ENCODE assay signal across 20 cellular contexts in genomic region chr19:57398868-57399267, GRCh38.
"Had no signal": no experiment of that assay in that cellular context is flagged by ENCODE, and none has a peak within 500 bp of the region (broad histone marks: within the 10 kb centered on the region; RNA-seq: fewer than 3 reads in every experiment).

No MANE protein-coding gene starts in this region.

- H3K4me1 ChIP-seq: foreskin keratinocyte, lower lobe of right lung had no signal

- H3K27ac ChIP-seq: esophagus muscularis mucosa, foreskin keratinocyte, gastroesophageal sphincter, heart left ventricle, hepatocyte, left ventricle myocardium inferior, lower lobe of right lung had no signal

- DNase-seq: cortex of kidney; effector CD8-positive, alpha-beta T cell; effector memory CD8-positive, alpha-beta T cell; endodermal cell; foreskin keratinocyte; heart left ventricle; hypothalamus; immature natural killer cell; islet precursor cell; kidney; kidney glomerular epithelial cell; left colon; left ventricle myocardium inferior; lower lobe of right lung; mesenchymal stem cell; naive thymus-derived CD4-positive, alpha-beta T cell had no signal

- H2AFZ ChIP-seq: hepatocyte had no signal

- ATAC-seq: effector memory CD8-positive, alpha-beta T cell; foreskin keratinocyte; gastroesophageal sphincter; heart left ventricle; left colon; left lobe of liver; lower lobe of right lung; naive thymus-derived CD4-positive, alpha-beta T cell had no signal

- H3K4me2 ChIP-seq: hepatocyte had no signal

- H3K4me3 ChIP-seq: esophagus muscularis mucosa, gastroesophageal sphincter, heart left ventricle, hepatocyte, left ventricle myocardium inferior, lower lobe of right lung had no signal
